In genomic region chr1:43232071-43232470, GRCh38 we compare ENCODE assay signal across 11 cellular contexts. TPM values are rescaled to one million over a fixed set of nuclear protein-coding genes. Genes with fewer than 3 reads are reported as not detected.
DNase-seq lines count a peak whose midpoint lies in the region; ATAC-seq and TF ChIP-seq lines count a peak whose summit lies in the region.
"Had no signal": no experiment of that assay in that cellular context is flagged by ENCODE, and none has a peak within 500 bp of the region (broad histone marks: within the 10 kb centered on the region; RNA-seq: fewer than 3 reads in every experiment).

No MANE protein-coding gene starts in this region.

- no peaks in the 10 kb centered on the region for H3K36me3 Mint-ChIP-seq in activated CD4-positive, alpha-beta T cell treated with anti-CD3 and anti-CD28 coated beads, Interleukin-2, amount 10 ng/mL, durations not matched to agents 24 days and 14 days (ENCODE audit: low read depth)

- no peak for ATAC-seq in GM19324 (IDR thresholded peaks at IDR 0.05; ENCODE audit: low FRiP score, unreplicated experiment)
- ATAC-seq in GM21367 (IDR thresholded peaks at IDR 0.05; ENCODE audit: unreplicated experiment), result no peak
- ATAC-seq: activated T-cell treated with anti-CD3 and anti-CD28 coated beads, Interleukin-2, amount 50 U/mL, for 72 hours had no signal

- no peaks in the 10 kb centered on the region for H3K9me3 Mint-ChIP-seq in activated CD4-positive, alpha-beta T cell treated with anti-CD3 and anti-CD28 coated beads, Interleukin-2, amount 10 ng/mL, durations not matched to agents 24 days and 14 days
- H3K9me3 Mint-ChIP-seq: activated T-cell treated with anti-CD3 and anti-CD28 coated beads, Interleukin-2, amount 50 U/mL, for 72 hours had no signal

- peak; percentile 81 for DNase-seq in EL
- peak; percentile 56 for DNase-seq in RWPE1 (ENCODE audit: low spot score)
- DNase-seq in fibroblast of gingiva (ENCODE audit: low read depth), result peak; percentile 65
- DNase-seq in pulmonary artery endothelial cell (ENCODE audit: low read depth, low spot score), result peak; percentile 66
- no peak for DNase-seq in activated CD4-positive, alpha-beta T cell treated with anti-CD3 and anti-CD28 coated beads, Interleukin-2, amount 10 ng/mL, durations not matched to agents 24 days and 14 days
- DNase-seq in activated naive CD4-positive, alpha-beta T cell treated with Interleukin-2 at 50 U/mL for 16 hours, result no peak
- DNase-seq: activated T-cell treated with anti-CD3 and anti-CD28 coated beads, Interleukin-2, amount 50 U/mL, for 72 hours; heart right ventricle; spleen had no signal

- TF ChIP-seq CTCF in RWPE1 (conservative IDR thresholded peaks at IDR 0.05; ENCODE audit: low read depth), result no peak

- H3K27ac Mint-ChIP-seq in activated CD4-positive, alpha-beta T cell treated with anti-CD3 and anti-CD28 coated beads, Interleukin-2, amount 10 ng/mL, durations not matched to agents 24 days and 14 days, result no peak overlapping the region
- H3K27ac Mint-ChIP-seq: activated T-cell treated with anti-CD3 and anti-CD28 coated beads, Interleukin-2, amount 50 U/mL, for 72 hours had no signal

- peaks cover 2% of the 10 kb centered on the region for H3K27me3 Mint-ChIP-seq in activated CD4-positive, alpha-beta T cell treated with anti-CD3 and anti-CD28 coated beads, Interleukin-2, amount 10 ng/mL, durations not matched to agents 24 days and 14 days

- intact Hi-C loops in activated CD4-positive, alpha-beta T cell treated with anti-CD3 and anti-CD28 coated beads, Interleukin-2, amount 10 ng/mL, durations not matched to agents 24 days and 14 days (cut with micrococcal nuclease), result no loop called here

- H3K4me3 Mint-ChIP-seq in activated CD4-positive, alpha-beta T cell treated with anti-CD3 and anti-CD28 coated beads, Interleukin-2, amount 10 ng/mL, durations not matched to agents 24 days and 14 days, result no peak overlapping the region
- H3K4me3 Mint-ChIP-seq: activated T-cell treated with anti-CD3 and anti-CD28 coated beads, Interleukin-2, amount 50 U/mL, for 72 hours had no signal

- POLR2A ChIA-PET in RWPE1 (lab: Yijun Ruan, JAX; ENCODE audit: low non-redundant PET), result no interaction called here

- no peak overlapping the region for H3K27ac ChIP-seq in RWPE1
- H3K27ac ChIP-seq: spleen had no signal

- CTCF ChIA-PET in RWPE1 (lab: Yijun Ruan, JAX), result interaction anchor here (0.6 to 0.7 kb wide), 3 partner anchors 50 to 315 kb away, joined by 3 to 5 read pairs (median 3); no protein-coding TSS in a partner anchor

- H3K4me1 Mint-ChIP-seq in activated CD4-positive, alpha-beta T cell treated with anti-CD3 and anti-CD28 coated beads, Interleukin-2, amount 10 ng/mL, durations not matched to agents 24 days and 14 days, result no peaks in the 10 kb centered on the region

RNA-seq across cellular contexts. Expression of gene TMEM125, which starts 37.7 kb away (rescaled TPM):
- total RNA-seq in pulmonary artery endothelial cell, result not detected in 2 replicates
- total RNA-seq in activated CD4-positive, alpha-beta T cell treated with anti-CD3 and anti-CD28 coated beads, Interleukin-2, amount 10 ng/mL, durations not matched to agents 24 days and 14 days, result not detected in 2 replicates
- total RNA-seq: activated T-cell treated with anti-CD3 and anti-CD28 coated beads, Interleukin-2, amount 50 U/mL, for 72 hours; spleen had no signal

RNA-seq across cellular contexts. Expression of gene C1orf210, which starts 53.3 kb away (rescaled TPM):
- total RNA-seq in pulmonary artery endothelial cell, result not detected in 2 replicates
- not detected in 2 replicates for total RNA-seq in activated CD4-positive, alpha-beta T cell treated with anti-CD3 and anti-CD28 coated beads, Interleukin-2, amount 10 ng/mL, durations not matched to agents 24 days and 14 days
- total RNA-seq: heart right ventricle, spleen had no signal

RNA-seq across cellular contexts. Expression of gene CFAP57, which starts 59.9 kb away (rescaled TPM):
- 0.14 and 0.20 TPM in 2 replicates for total RNA-seq in pulmonary artery endothelial cell
- 0.40 TPM in 1 of 2 replicates, not detected in the other for total RNA-seq in activated CD4-positive, alpha-beta T cell treated with anti-CD3 and anti-CD28 coated beads, Interleukin-2, amount 10 ng/mL, durations not matched to agents 24 days and 14 days
- total RNA-seq: spleen had no signal

RNA-seq across cellular contexts. Expression of gene EBNA1BP2, which starts 60.0 kb away (rescaled TPM):
- 136 and 177 TPM in 2 replicates for total RNA-seq in pulmonary artery endothelial cell
- total RNA-seq in activated CD4-positive, alpha-beta T cell treated with anti-CD3 and anti-CD28 coated beads, Interleukin-2, amount 10 ng/mL, durations not matched to agents 24 days and 14 days, result 134 and 135 TPM in 2 replicates

Comparison
In these comparisons a context has a peak if more than half of its experiments do, and no peak if none do; other contexts are left out.
1. DNase-seq: peak in EL (single experiment), RWPE1 (single experiment), fibroblast of gingiva (single experiment) and pulmonary artery endothelial cell (single experiment); none in activated CD4-positive, alpha-beta T cell treated with anti-CD3 and anti-CD28 coated beads, Interleukin-2, amount 10 ng/mL, durations not matched to agents 24 days and 14 days (single experiment) and activated naive CD4-positive, alpha-beta T cell treated with Interleukin-2 at 50 U/mL for 16 hours (single experiment).